In genomic region chr16:3597676-3598075, GRCh38 we compare ENCODE assay signal across 35 cellular contexts. TPM values are rescaled to one million over a fixed set of nuclear protein-coding genes. Genes with fewer than 3 reads are reported as not detected.
"Had no signal": no experiment of that assay in that cellular context is flagged by ENCODE, and none has a peak within 500 bp of the region (broad histone marks: within the 10 kb centered on the region; RNA-seq: fewer than 3 reads in every experiment).

No MANE protein-coding gene starts in this region.

- H3K4me1 ChIP-seq: Peyer's patch, SJSA1 had no signal

- H3K4me3 Mint-ChIP-seq: activated CD4-positive, alpha-beta T cell treated with anti-CD3 and anti-CD28 coated beads for 36 hours; activated CD4-positive, alpha-beta T cell treated with anti-CD3 and anti-CD28 coated beads, Interleukin-2, amount 10 ng/mL, durations not matched to agents 7 days and 5 days; activated CD8-positive, alpha-beta T cell treated with anti-CD3 and anti-CD28 coated beads, Interleukin-2, amount 10 ng/mL, durations not matched to agents 7 days and 5 days; activated naive CD4-positive, alpha-beta T cell treated with anti-CD3 and anti-CD28 coated beads, Interleukin-2, amount 10 ng/mL, durations not matched to agents 7 days and 5 days; activated naive CD8-positive, alpha-beta T cell; activated naive CD8-positive, alpha-beta T cell treated with anti-CD3 and anti-CD28 coated beads, Interleukin-2, amount 50 U/mL, for 24 hours; activated T-cell treated with anti-CD3 and anti-CD28 coated beads, Interleukin-2, amount 50 U/mL, for 24 hours; brain; T-helper 1 cell treated with Interleukin-12 subunit alpha and Interleukin-12 subunit beta and Interleukin-4 antibody, amounts not matched to agents 30 μg/mL and 1 μg/mL, for 36 hours; T-helper 2 cell treated with Interferon-gamma antibody and Interleukin-4, amounts not matched to agents 5 μg/mL and 100 μg/mL, for 36 hours; WTC11 had no signal

- H3K9me3 Mint-ChIP-seq: activated CD4-positive, alpha-beta T cell treated with anti-CD3 and anti-CD28 coated beads, Interleukin-2, amount 10 ng/mL, durations not matched to agents 7 days and 5 days; activated naive CD4-positive, alpha-beta T cell treated with anti-CD3 and anti-CD28 coated beads, Interleukin-2, amount 10 ng/mL, durations not matched to agents 7 days and 5 days; activated naive CD8-positive, alpha-beta T cell treated with anti-CD3 and anti-CD28 coated beads, Interleukin-2, amount 50 U/mL, for 24 hours; activated T-cell treated with anti-CD3 and anti-CD28 coated beads, Interleukin-2, amount 50 U/mL, for 24 hours; T-helper 1 cell treated with Interleukin-12 subunit alpha and Interleukin-12 subunit beta and Interleukin-4 antibody, amounts not matched to agents 30 μg/mL and 1 μg/mL, for 36 hours; T-helper 2 cell treated with Interferon-gamma antibody and Interleukin-4, amounts not matched to agents 5 μg/mL and 100 μg/mL, for 36 hours had no signal

- H3K9me3 ChIP-seq: Peyer's patch, SK-N-SH had no signal

- ATAC-seq: activated CD4-positive, alpha-beta T cell treated with anti-CD3 and anti-CD28 coated beads for 36 hours; activated CD4-positive, CD25-positive, alpha-beta regulatory T cell treated with anti-CD3 and anti-CD28 coated beads, Interleukin-2, amount 50 U/mL, for 24 hours; activated CD8-positive, alpha-beta T cell treated with anti-CD3 and anti-CD28 coated beads, Interleukin-2, amount 10 ng/mL, durations not matched to agents 7 days and 5 days; activated naive CD8-positive, alpha-beta T cell treated with anti-CD3 and anti-CD28 coated beads, Interleukin-2, amount 50 U/mL, for 24 hours; PC-3; WTC11 had no signal

- H3K27me3 ChIP-seq: MG63, Peyer's patch, SJSA1 had no signal

- H3K4me3 ChIP-seq: MG63, Peyer's patch, SJSA1 had no signal

- H3K27me3 Mint-ChIP-seq: activated CD4-positive, alpha-beta T cell treated with anti-CD3 and anti-CD28 coated beads for 36 hours; activated CD4-positive, alpha-beta T cell treated with anti-CD3 and anti-CD28 coated beads, Interleukin-2, amount 10 ng/mL, durations not matched to agents 7 days and 5 days; activated naive CD4-positive, alpha-beta T cell treated with anti-CD3 and anti-CD28 coated beads, Interleukin-2, amount 10 ng/mL, durations not matched to agents 7 days and 5 days; activated naive CD8-positive, alpha-beta T cell; activated naive CD8-positive, alpha-beta T cell treated with anti-CD3 and anti-CD28 coated beads, Interleukin-2, amount 50 U/mL, for 24 hours; activated T-cell treated with anti-CD3 and anti-CD28 coated beads, Interleukin-2, amount 50 U/mL, for 24 hours had no signal

- DNase-seq: activated CD4-positive, alpha-beta T cell treated with anti-CD3 and anti-CD28 coated beads for 36 hours; activated CD4-positive, alpha-beta T cell treated with anti-CD3 and anti-CD28 coated beads, Interleukin-2, amount 10 ng/mL, durations not matched to agents 7 days and 5 days; activated CD4-positive, alpha-beta T cell treated with anti-CD3 and anti-CD28 coated beads, Interleukin-2, amount 50 U/mL, for 48 hours; activated CD8-positive, alpha-beta T cell treated with anti-CD3 and anti-CD28 coated beads, Interleukin-2, amount 10 ng/mL, durations not matched to agents 7 days and 5 days; activated gamma-delta T cell treated with Interleukin-2 at 50 U/mL for 16 hours; activated naive CD4-positive, alpha-beta T cell treated with anti-CD3 and anti-CD28 coated beads, Interleukin-2, amount 10 ng/mL, durations not matched to agents 7 days and 5 days; activated naive CD8-positive, alpha-beta T cell treated with anti-CD3 and anti-CD28 coated beads, Interleukin-2, amount 50 U/mL, for 24 hours; activated T-cell treated with anti-CD3 and anti-CD28 coated beads, Interleukin-2, amount 50 U/mL, for 24 hours; anterior cingulate cortex; Kasumi-1; KG1; MG63; NCI-H1048; NCI-H1105 treated with DMSO at 0.1 percent for 48 hours; NCI-H1436; NCI-H1694; NCI-H1930; NCI-H2081 treated with DMSO at 0.1 percent for 48 hours; NCI-H510A; NCI-H526; NCI-H748 treated with DMSO at 0.1 percent for 48 hours; NK-92 treated with Interleukin-12 subunit alpha and Interleukin-12 subunit beta, amount 100 ng/mL, for 24 hours; PC-3; Peyer's patch; RPMI8226; SHP77 treated with DMSO at 0.1 percent for 48 hours; SK-N-SH had no signal

- H3K4me1 Mint-ChIP-seq: activated CD4-positive, alpha-beta T cell treated with anti-CD3 and anti-CD28 coated beads for 36 hours; activated CD4-positive, alpha-beta T cell treated with anti-CD3 and anti-CD28 coated beads, Interleukin-2, amount 10 ng/mL, durations not matched to agents 7 days and 5 days; activated naive CD4-positive, alpha-beta T cell treated with anti-CD3 and anti-CD28 coated beads, Interleukin-2, amount 10 ng/mL, durations not matched to agents 7 days and 5 days; brain; WTC11 had no signal

- H3K27ac Mint-ChIP-seq: activated CD4-positive, alpha-beta T cell treated with anti-CD3 and anti-CD28 coated beads for 36 hours; activated CD4-positive, alpha-beta T cell treated with anti-CD3 and anti-CD28 coated beads, Interleukin-2, amount 10 ng/mL, durations not matched to agents 7 days and 5 days; activated CD8-positive, alpha-beta T cell treated with anti-CD3 and anti-CD28 coated beads, Interleukin-2, amount 10 ng/mL, durations not matched to agents 7 days and 5 days; activated naive CD4-positive, alpha-beta T cell treated with anti-CD3 and anti-CD28 coated beads, Interleukin-2, amount 10 ng/mL, durations not matched to agents 7 days and 5 days; activated naive CD8-positive, alpha-beta T cell; activated naive CD8-positive, alpha-beta T cell treated with anti-CD3 and anti-CD28 coated beads, Interleukin-2, amount 50 U/mL, for 24 hours; activated T-cell treated with anti-CD3 and anti-CD28 coated beads, Interleukin-2, amount 50 U/mL, for 24 hours; brain; T-helper 1 cell treated with Interleukin-12 subunit alpha and Interleukin-12 subunit beta and Interleukin-4 antibody, amounts not matched to agents 30 μg/mL and 1 μg/mL, for 36 hours; T-helper 2 cell treated with Interferon-gamma antibody and Interleukin-4, amounts not matched to agents 5 μg/mL and 100 μg/mL, for 36 hours; WTC11 had no signal

- H3K27ac ChIP-seq: Peyer's patch, SJSA1 had no signal

RNA-seq across cellular contexts. Expression of gene NLRC3, which starts 20.5 kb away (rescaled TPM):
- total RNA-seq: bronchial epithelial cell, PC-3, SJSA1 had no signal
- polyA plus RNA-seq: SK-N-SH had no signal
